ENCODE assay signal across 8 cellular contexts in genomic region chr7:22082553-22082885, GRCh38.
A peak's percentile ranks its signal among the peaks of the same experiment; 100 is the strongest.
DNase-seq lines count a peak whose midpoint lies in the region; ATAC-seq and TF ChIP-seq lines count a peak whose summit lies in the region.

No MANE protein-coding gene starts in this region.

- H3K79me2 ChIP-seq in HCT116 (ENCODE audit: insufficient read depth, low read length) = no peaks in the 10 kb centered on the region

- no peak for TF ChIP-seq POLR2A in HCT116 (IDR thresholded peaks at IDR 0.05; ENCODE audit: borderline replicate concordance, extremely low read depth, insufficient read depth, insufficient read length)

- H2AFZ ChIP-seq in HCT116 (ENCODE audit: low read depth, low read length, poor library complexity, severe bottlenecking) = peak overlapping the region; percentile 83

- peak overlapping the region; percentile 68; the same call in 1 of the 2 replicates for H3K9ac ChIP-seq in HCT116 (ENCODE audit: low read length)

- POLR2A ChIA-PET in HCT116 (lab: Charles Lee) = interaction anchor here (0.9 to 1.4 kb wide), 4 partner anchors 8 to 314 kb away, joined by 3 to 6 read pairs (median 3); no protein-coding TSS in a partner anchor

- H3K9me2 ChIP-seq in HCT116 (ENCODE audit: insufficient read depth) = no peaks in the 10 kb centered on the region

- ATAC-seq in HCT116 (peak; percentile 53), right cardiac atrium (no peak)

- CTCF ChIA-PET in HCT116 (lab: Charles Lee) = interaction anchor here (0.6 to 2.2 kb wide), 10 partner anchors 18 to 1003 kb away, joined by 3 to 11 read pairs (median 3); no protein-coding TSS in a partner anchor

- TF ChIP-seq CTCF in C4-2B (conservative IDR thresholded peaks at IDR 0.05) = no peak
- TF ChIP-seq CTCF in HCT116 (IDR thresholded peaks at IDR 0.05 in 2 of 3, conservative IDR thresholded peaks at IDR 0.05 in 1 of 3; ENCODE audit: borderline replicate concordance in 1 of 3, insufficient read depth in 1 of 3, low read depth in 2 of 3, low read length in 2 of 3) = no peak
- no peak for TF ChIP-seq CTCF in WI38 (IDR thresholded peaks at IDR 0.05; ENCODE audit: low read depth, low read length)

- 5% methylated on average over 10 of the region's 10 CpGs for WGBS in right cardiac atrium

- H3K4me2 ChIP-seq in HCT116 (ENCODE audit: low read length) = peak overlapping the region; percentile 95

- H3K27ac ChIP-seq in C4-2B = peak overlapping the region; percentile 87
- H3K27ac ChIP-seq in HCT116 (ENCODE audit: low read depth, low read length) = peak overlapping the region; percentile 52
- H3K27ac ChIP-seq in right cardiac atrium (ENCODE audit: low read length) = no peak overlapping the region
- peak overlapping the region in 12 of 21 experiments; percentile 56 to 86 (median 74) for H3K27ac ChIP-seq in skin epidermis

- no peaks in the 10 kb centered on the region for H3K36me3 ChIP-seq in HCT116 (ENCODE audit: control insufficient read depth in 1 of 2, insufficient read depth in 2 of 2, low read length in 2 of 2)

- peaks cover 10 to 16% of the 10 kb centered on the region in 2 experiments; a peak in 3 of 4 replicates for H3K4me1 ChIP-seq in HCT116 (ENCODE audit: control insufficient read depth in 1 of 2, insufficient read depth in 2 of 2, low read length in 2 of 2)
- no peaks in the 10 kb centered on the region for H3K4me1 ChIP-seq in right cardiac atrium (ENCODE audit: control insufficient read depth, insufficient read depth, low read length)

- intact Hi-C loops in HCT116 (cut with micrococcal nuclease) = loop anchor here (2.0 to 5.0 kb wide), 4 partner anchors 315 to 1305 kb away; no protein-coding TSS in a partner anchor
- intact Hi-C loops in right cardiac atrium (cut with DNase I) = no loop called here

- H3K4me3 ChIP-seq in HCT116 (replicated peaks in 1 of 2; ENCODE audit: low read depth in 1 of 2, low read length in 2 of 2) (peak overlapping the region; percentile 61 to 63), WI38 (ENCODE audit: low read depth, low read length) (peak overlapping the region; percentile 74), right cardiac atrium (ENCODE audit: low read length) (peak overlapping the region; percentile 70), skin epidermis (peak overlapping the region; percentile 38 to 61 (median 49))

- H4K20me1 ChIP-seq in HCT116 (ENCODE audit: insufficient read depth) = no peaks in the 10 kb centered on the region

- no peak for DNase-seq in HCT116 (ENCODE audit: low read depth, low spot score)
- no peak for DNase-seq in right cardiac atrium
- no peak for DNase-seq in stimulated activated CD4-positive, alpha-beta T cell treated with anti-CD3 and anti-CD28 coated beads, Interleukin-4, amount 100 ng/mL, for 4 hours
- no peak for DNase-seq in DMS79 (lab: John Stamatoyannopoulos, UW)
- no peak for DNase-seq in GDM1 (lab: John Stamatoyannopoulos, UW)

- H3K9me3 ChIP-seq in HCT116 (ENCODE audit: control insufficient read depth in 1 of 2, insufficient read depth in 1 of 2, low read depth in 1 of 2, low read length in 2 of 2) = no peaks in the 10 kb centered on the region
- no peaks in the 10 kb centered on the region for H3K9me3 ChIP-seq in right cardiac atrium (ENCODE audit: control insufficient read depth, low read length)

- no peak for TF ChIP-seq RAD21 in HCT116 (IDR thresholded peaks at IDR 0.05; ENCODE audit: low read depth)

- RAD21 ChIA-PET in HCT116 (lab: Charles Lee; ENCODE audit: low non-redundant PET in 1 of 2, low total read pairs in 2 of 2, uncharacterized antibody in 2 of 2, unreplicated experiment in 2 of 2) = no interaction called here

- H3K27me3 ChIP-seq in HCT116 (ENCODE audit: insufficient read depth, low read length) = no peaks in the 10 kb centered on the region
- no peaks in the 10 kb centered on the region for H3K27me3 ChIP-seq in right cardiac atrium (ENCODE audit: control insufficient read depth, insufficient read depth)

- no TSS peak for BruUV-seq in HCT116 (replicated peaks; lab: Mats Ljungman, UMichigan)

TF ChIP-seq in HCT116, 20 proteins besides CTCF, POLR2A, EP300 and RAD21:
- TF ChIP-seq TCF7L2 (IDR thresholded peaks at IDR 0.05; ENCODE audit: borderline replicate concordance, extremely low read depth, insufficient read depth, insufficient read length) (no peak), JUND (IDR thresholded peaks at IDR 0.05) (no peak), EGR1 (IDR thresholded peaks at IDR 0.05; ENCODE audit: low read depth) (no peak), ATF3 (IDR thresholded peaks at IDR 0.05) (no peak), SIN3A (IDR thresholded peaks at IDR 0.05; ENCODE audit: low read depth) (no peak), EZH2 (IDR thresholded peaks at IDR 0.05) (no peak), YY1 (IDR thresholded peaks at IDR 0.05; ENCODE audit: extremely low read depth, insufficient replicate concordance, low read depth, low read length) (no peak), CEBPB (IDR thresholded peaks at IDR 0.05; ENCODE audit: low read depth) (no peak), POLR2AphosphoS5 (IDR thresholded peaks at IDR 0.05; ENCODE audit: low read depth, low read length) (no peak), MAX (IDR thresholded peaks at IDR 0.05) (no peak), ELF1 (IDR thresholded peaks at IDR 0.05; ENCODE audit: borderline replicate concordance, low read depth) (no peak), EZH2phosphoT487 (IDR thresholded peaks at IDR 0.05; ENCODE audit: borderline replicate concordance) (no peak), CBX3 (IDR thresholded peaks at IDR 0.05; ENCODE audit: low read depth) (no peak), ZBTB33 (IDR thresholded peaks at IDR 0.05; ENCODE audit: extremely low read depth, insufficient replicate concordance, low read length) (no peak)
- TF ChIP-seq, protein P1, sequence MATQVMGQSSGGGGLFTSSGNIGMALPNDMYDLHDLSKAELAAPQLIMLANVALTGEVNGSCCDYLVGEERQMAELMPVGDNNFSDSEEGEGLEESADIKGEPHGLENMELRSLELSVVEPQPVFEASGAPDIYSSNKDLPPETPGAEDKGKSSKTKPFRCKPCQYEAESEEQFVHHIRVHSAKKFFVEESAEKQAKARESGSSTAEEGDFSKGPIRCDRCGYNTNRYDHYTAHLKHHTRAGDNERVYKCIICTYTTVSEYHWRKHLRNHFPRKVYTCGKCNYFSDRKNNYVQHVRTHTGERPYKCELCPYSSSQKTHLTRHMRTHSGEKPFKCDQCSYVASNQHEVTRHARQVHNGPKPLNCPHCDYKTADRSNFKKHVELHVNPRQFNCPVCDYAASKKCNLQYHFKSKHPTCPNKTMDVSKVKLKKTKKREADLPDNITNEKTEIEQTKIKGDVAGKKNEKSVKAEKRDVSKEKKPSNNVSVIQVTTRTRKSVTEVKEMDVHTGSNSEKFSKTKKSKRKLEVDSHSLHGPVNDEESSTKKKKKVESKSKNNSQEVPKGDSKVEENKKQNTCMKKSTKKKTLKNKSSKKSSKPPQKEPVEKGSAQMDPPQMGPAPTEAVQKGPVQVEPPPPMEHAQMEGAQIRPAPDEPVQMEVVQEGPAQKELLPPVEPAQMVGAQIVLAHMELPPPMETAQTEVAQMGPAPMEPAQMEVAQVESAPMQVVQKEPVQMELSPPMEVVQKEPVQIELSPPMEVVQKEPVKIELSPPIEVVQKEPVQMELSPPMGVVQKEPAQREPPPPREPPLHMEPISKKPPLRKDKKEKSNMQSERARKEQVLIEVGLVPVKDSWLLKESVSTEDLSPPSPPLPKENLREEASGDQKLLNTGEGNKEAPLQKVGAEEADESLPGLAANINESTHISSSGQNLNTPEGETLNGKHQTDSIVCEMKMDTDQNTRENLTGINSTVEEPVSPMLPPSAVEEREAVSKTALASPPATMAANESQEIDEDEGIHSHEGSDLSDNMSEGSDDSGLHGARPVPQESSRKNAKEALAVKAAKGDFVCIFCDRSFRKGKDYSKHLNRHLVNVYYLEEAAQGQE (IDR thresholded peaks at IDR 0.05; ENCODE audit: low read depth) = no peak
